In genomic region chr2:12452211-12452610, GRCh38 we compare ENCODE assay signal across 8 cellular contexts.
DNase-seq lines count a peak whose midpoint lies in the region; TF ChIP-seq lines count a peak whose summit lies in the region.
"Had no signal": no experiment of that assay in that cellular context is flagged by ENCODE, and none has a peak within 500 bp of the region (broad histone marks: within the 10 kb centered on the region; RNA-seq: fewer than 3 reads in every experiment).

No MANE protein-coding gene starts in this region.

- peak in 3 of 4 donors; percentile 29 to 88 (median 76) for TF ChIP-seq EP300 in sigmoid colon (IDR thresholded peaks at IDR 0.05)

- peak overlapping the region in 1 of 2 donors; percentile 28 for H3K9ac ChIP-seq in duodenal mucosa (ENCODE audit: low read depth in 1 of 2, low read length in 2 of 2)

- no peak for TF ChIP-seq POLR2A in sigmoid colon (IDR thresholded peaks at IDR 0.05)

- H3K27ac ChIP-seq in HL-60 (replicated peaks): peak overlapping the region; percentile 58
- H3K27ac ChIP-seq in SJCRH30: no peak overlapping the region
- no peak overlapping the region for H3K27ac ChIP-seq in duodenal mucosa (ENCODE audit: low read depth, low read length)
- H3K27ac ChIP-seq in sigmoid colon: peak overlapping the region; percentile 36 to 74 (median 58)

- H3K9me3 ChIP-seq in SJCRH30 (replicated peaks) (no peaks in the 10 kb centered on the region), duodenal mucosa (ENCODE audit: control insufficient read depth in 1 of 2, low read length in 2 of 2) (no peaks in the 10 kb centered on the region), sigmoid colon (no peaks in the 10 kb centered on the region)

- no peaks in the 10 kb centered on the region for H3K36me3 ChIP-seq in SJCRH30
- H3K36me3 ChIP-seq in duodenal mucosa (ENCODE audit: control insufficient read depth in 1 of 2, insufficient read depth in 2 of 2, low read length in 2 of 2): no peaks in the 10 kb centered on the region
- H3K36me3 ChIP-seq in sigmoid colon: no peaks in the 10 kb centered on the region

- H3K4me1 ChIP-seq in SJCRH30: peaks cover 3% of the 10 kb centered on the region; the same call in 1 of the 2 replicates
- H3K4me1 ChIP-seq in duodenal mucosa (ENCODE audit: control insufficient read depth in 1 of 2, insufficient read depth in 2 of 2, low read length in 2 of 2): peaks cover 12 to 18% of the 10 kb centered on the region in 2 donors
- H3K4me1 ChIP-seq in sigmoid colon: peaks cover 0 to 27% (median 17%) of the 10 kb centered on the region in 4 donors

- H3K4me3 ChIP-seq in HL-60 (replicated peaks; ENCODE audit: insufficient read depth, low read length) (no peak overlapping the region), SJCRH30 (peak overlapping the region; percentile 1; the same call in 1 of the 2 replicates), duodenal mucosa (ENCODE audit: low read depth in 1 of 2, low read length in 2 of 2) (peak overlapping the region; percentile 30 to 53), sigmoid colon (peak overlapping the region in 2 of 4 donors; percentile 20 to 22)

- TF ChIP-seq CTCF in HL-60 (IDR thresholded peaks at IDR 0.05; ENCODE audit: insufficient read depth, low read length) (no peak), sigmoid colon (IDR thresholded peaks at IDR 0.05) (no peak)

- intact Hi-C loops in sigmoid colon (cut with DNase I): loop anchor here (10.0 kb wide), 2 partner anchors 137 to 553 kb away; no protein-coding TSS in a partner anchor

- 45 to 56% methylated on average over 2 of the region's 2 CpGs for WGBS in sigmoid colon, 2 donors

- DNase-seq in HL-60 (ENCODE audit: low read depth in 1 of 2, low spot score in 1 of 2) (peak; percentile 62 to 67), SJCRH30 (peak in 1 of 2 experiments; percentile 51), sigmoid colon (no peak), globus pallidus (ENCODE audit: low spot score) (no peak), occipital lobe (lab: John Stamatoyannopoulos, UW) (no peak), NCI-H2227 (lab: John Stamatoyannopoulos, UW; ENCODE audit: unreplicated experiment) (no peak)
- DNase-seq: effector CD4-positive, alpha-beta T cell had no signal

- no peaks in the 10 kb centered on the region for H3K27me3 ChIP-seq in HL-60 (ENCODE audit: insufficient read depth, poor library complexity, severe bottlenecking)
- H3K27me3 ChIP-seq in SJCRH30: no peaks in the 10 kb centered on the region
- no peaks in the 10 kb centered on the region for H3K27me3 ChIP-seq in duodenal mucosa (ENCODE audit: control insufficient read depth in 1 of 2, insufficient read depth in 2 of 2, low read length in 2 of 2)
- no peaks in the 10 kb centered on the region for H3K27me3 ChIP-seq in sigmoid colon

Comparison
In these comparisons a context has a peak if more than half of its experiments do, and no peak if none do; other contexts are left out.
1. DNase-seq: peak in HL-60 (2 of 2); none in sigmoid colon (single experiment), globus pallidus (single experiment), occipital lobe (single experiment) and NCI-H2227 (single experiment).
2. H3K27ac ChIP-seq: peak in HL-60 (single experiment) and sigmoid colon (4 of 4); none in SJCRH30 (single experiment) and duodenal mucosa (single experiment).